ENCODE assay signal across 2 cellular contexts in genomic region chr12:128205145-128205544, GRCh38.
TF ChIP-seq lines count a peak whose summit lies in the region.

No MANE protein-coding gene starts in this region.

TF ChIP-seq in HepG2, 621 proteins besides CTCF, POLR2A, EP300 and RAD21:
- TF ChIP-seq MNT (IDR thresholded peaks at IDR 0.05) (peak; percentile 96), IKZF1 (IDR thresholded peaks at IDR 0.05) (0 out of 2 replicates have a peak, but pooled peaks have one; percentile 18), ZNF557 (CRISPR knock-in tag; IDR thresholded peaks at IDR 0.05) (no peak), CREM (IDR thresholded peaks at IDR 0.05) (no peak), CREM (CRISPR knock-in tag; IDR thresholded peaks at IDR 0.05) (no peak), CHCHD3 (CRISPR knock-in tag; IDR thresholded peaks at IDR 0.05) (no peak), HMG20B (CRISPR knock-in tag; conservative IDR thresholded peaks at IDR 0.05) (no peak), ZNF432 (CRISPR knock-in tag; IDR thresholded peaks at IDR 0.05; ENCODE audit: borderline replicate concordance) (no peak)

TF ChIP-seq in IMR-90, 13 proteins besides CTCF, POLR2A, EP300 and RAD21 (continued from another document):
- TF ChIP-seq RFX5 (IDR thresholded peaks at IDR 0.05; ENCODE audit: low read depth, low read length) (no peak), MAFK (IDR thresholded peaks at IDR 0.05; ENCODE audit: low read depth, low read length) (no peak), CHD1 (IDR thresholded peaks at IDR 0.05; ENCODE audit: low read depth, low read length) (no peak)
TF ChIP-seq in IMR-90: peak in this region for 0.
